In the genomic region with DNA sequence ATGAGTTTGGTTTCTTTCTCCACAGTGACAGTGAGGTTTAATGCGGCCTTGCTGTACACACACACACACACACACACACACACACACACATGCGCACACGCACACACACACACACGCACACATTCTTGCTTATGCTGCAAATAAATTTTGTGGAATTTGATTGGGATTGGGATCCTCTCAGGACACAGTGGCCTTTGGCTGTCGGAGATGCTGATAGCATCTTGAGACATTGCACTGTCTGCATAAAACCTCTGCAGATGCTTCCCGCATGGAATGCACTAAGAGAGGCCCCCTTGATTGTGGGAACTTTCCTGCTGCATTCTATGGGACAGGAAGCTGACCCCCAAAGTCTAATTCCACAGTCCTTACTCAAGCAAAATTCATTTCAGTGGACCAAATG, we compare ENCODE assay signal across 15 cellular contexts.
A peak's percentile ranks its signal among the peaks of the same experiment; 100 is the strongest.
DNase-seq lines count a peak whose midpoint lies in the region; ATAC-seq, FAIRE-seq and TF ChIP-seq lines count a peak whose summit lies in the region.
"Had no signal": no experiment of that assay in that cellular context is flagged by ENCODE, and none has a peak within 500 bp of the region (broad histone marks: within the 10 kb centered on the region; RNA-seq: fewer than 3 reads in every experiment).

No MANE protein-coding gene starts in this region.

- H3K4me3 Mint-ChIP-seq in HFFc6: no peak overlapping the region
- H3K4me3 Mint-ChIP-seq in activated naive CD8-positive, alpha-beta T cell treated with anti-CD3 and anti-CD28 coated beads for 36 hours: no peak overlapping the region
- H3K4me3 Mint-ChIP-seq: CD4-positive, alpha-beta T cell had no signal

- H3K27ac ChIP-seq in K562 (ENCODE audit: extremely low read depth, low read depth, low read length) (no peak overlapping the region), mesodermal cell (ENCODE audit: low read depth, low read length, severe bottlenecking) (peak overlapping the region; percentile 95)

- 25% methylated on average over 5 of the region's 6 CpGs for WGBS in K562 (ENCODE audit: insufficient coverage, low coverage, missing lambda C conversion rate)
- 74 to 100% methylated on average over 1 to 2 of the region's 6 CpGs for WGBS in mesodermal cell (ENCODE audit: insufficient coverage in 2 of 2), 2 experiments

- H3K4me1 Mint-ChIP-seq in HFFc6 (ENCODE audit: low read depth): peaks cover 74% of the 10 kb centered on the region
- H3K4me1 Mint-ChIP-seq in activated naive CD8-positive, alpha-beta T cell treated with anti-CD3 and anti-CD28 coated beads for 36 hours: peaks cover 10% of the 10 kb centered on the region

- H3K4me2 ChIP-seq in K562 (ENCODE audit: insufficient read depth, low read length): no peak overlapping the region

- ATAC-seq in K562 (no peak), GM19023 (IDR thresholded peaks at IDR 0.05; ENCODE audit: unreplicated experiment) (no peak)

- H2AFZ ChIP-seq in K562 (ENCODE audit: low read depth, low read length): no peak overlapping the region

- CTCF ChIA-PET in K562 (lab: Yijun Ruan, JAX; ENCODE audit: low intra/inter-chr PET ratio): no interaction called here

- H3K4me3 ChIP-seq in K562 (no peak overlapping the region), mesodermal cell (ENCODE audit: extremely low read depth, insufficient read depth, low read length, poor library complexity, severe bottlenecking) (no peak overlapping the region)

- no peak for TF ChIP-seq RAD21 in K562 (CRISPR knock-in tag; conservative IDR thresholded peaks at IDR 0.05 in 1 of 2, IDR thresholded peaks at IDR 0.05 in 1 of 2)

- TF ChIP-seq EP300 in K562 (IDR thresholded peaks at IDR 0.05; ENCODE audit: low read length): no peak

- H3K9ac ChIP-seq in K562 (ENCODE audit: insufficient read depth in 1 of 2, low read depth in 2 of 2, low read length in 2 of 2): no peak overlapping the region

- H3K9me3 ChIP-seq in K562 (replicated peaks; ENCODE audit: control insufficient read depth, insufficient read depth, low read depth, low read length) (no peaks in the 10 kb centered on the region), mesodermal cell (ENCODE audit: control insufficient read depth, low read length) (no peaks in the 10 kb centered on the region)

- BruUV-seq in K562 (replicated peaks; lab: Mats Ljungman, UMichigan): no TSS peak

- no peaks in the 10 kb centered on the region for H3K79me2 ChIP-seq in K562 (ENCODE audit: control insufficient read depth, insufficient read depth, low read length)

- intact Hi-C loops in K562 (cut with micrococcal nuclease): no loop called here

- no peaks in the 10 kb centered on the region for H3K9me3 Mint-ChIP-seq in HFFc6
- H3K9me3 Mint-ChIP-seq in activated naive CD8-positive, alpha-beta T cell treated with anti-CD3 and anti-CD28 coated beads for 36 hours: no peaks in the 10 kb centered on the region
- H3K9me3 Mint-ChIP-seq: CD4-positive, alpha-beta T cell had no signal

- POLR2A ChIA-PET in K562 (lab: Yijun Ruan, JAX): no interaction called here

- no peak for TF ChIP-seq CTCF in HFFc6 (IDR thresholded peaks at IDR 0.05)
- TF ChIP-seq CTCF in K562 (IDR thresholded peaks at IDR 0.05 in 2 of 3, conservative IDR thresholded peaks at IDR 0.05 in 1 of 3; ENCODE audit: insufficient read depth in 2 of 3, low read depth in 1 of 3, low read length in 3 of 3): no peak

- DNase-seq in EH (ENCODE audit: low read depth): peak; percentile 95
- DNase-seq in HFFc6: peak; percentile 18
- no peak for DNase-seq in K562 (ENCODE audit: extremely low read depth in 1 of 4, low spot score in 3 of 4)
- no peak for DNase-seq in ureter (ENCODE audit: low spot score)
- DNase-seq in activated naive CD8-positive, alpha-beta T cell treated with anti-CD3 and anti-CD28 coated beads for 36 hours: no peak
- DNase-seq in stimulated activated CD4-positive, alpha-beta T cell treated with anti-CD3 and anti-CD28 coated beads, Interleukin-4, amount 100 ng/mL, for 24 hours: no peak
- DNase-seq: ACHN; C1 segment of cervical spinal cord; CD4-positive, alpha-beta T cell; DMS79; GF-D8; HCEC 1CT; IMR-90 had no signal

- peak overlapping the region; percentile 45; the same call in 1 of the 2 replicates for H3K27ac Mint-ChIP-seq in HFFc6
- no peak overlapping the region for H3K27ac Mint-ChIP-seq in activated naive CD8-positive, alpha-beta T cell treated with anti-CD3 and anti-CD28 coated beads for 36 hours
- H3K27ac Mint-ChIP-seq: CD4-positive, alpha-beta T cell had no signal

- no peaks in the 10 kb centered on the region for H3K27me3 Mint-ChIP-seq in HFFc6 (ENCODE audit: insufficient read depth)
- H3K27me3 Mint-ChIP-seq in activated naive CD8-positive, alpha-beta T cell treated with anti-CD3 and anti-CD28 coated beads for 36 hours: no peaks in the 10 kb centered on the region

- no peaks in the 10 kb centered on the region for H3K36me3 ChIP-seq in K562 (ENCODE audit: control insufficient read depth, insufficient read depth, low read length)
- peaks cover 10% of the 10 kb centered on the region for H3K36me3 ChIP-seq in mesodermal cell (ENCODE audit: control insufficient read depth, insufficient read depth, low read length)

- no peaks in the 10 kb centered on the region for H4K20me1 ChIP-seq in K562 (replicated peaks; ENCODE audit: control insufficient read depth, insufficient read depth, low read length)

- H3K36me3 Mint-ChIP-seq in HFFc6 (ENCODE audit: low read depth): no peaks in the 10 kb centered on the region; the same call in 1 of the 2 replicates
- no peaks in the 10 kb centered on the region for H3K36me3 Mint-ChIP-seq in activated naive CD8-positive, alpha-beta T cell treated with anti-CD3 and anti-CD28 coated beads for 36 hours

- H3K27me3 ChIP-seq in K562 (ENCODE audit: control insufficient read depth in 2 of 2, insufficient read depth in 2 of 2, low read length in 2 of 2): peaks cover 0 to 2% of the 10 kb centered on the region in 2 experiments; a peak in 1 of 5 replicates

- H3K4me1 ChIP-seq in K562 (replicated peaks in 1 of 2; ENCODE audit: control insufficient read depth in 2 of 2, insufficient read depth in 2 of 2, low read length in 2 of 2) (peaks cover 0 to 3% of the 10 kb centered on the region in 2 experiments; a peak in 2 of 5 replicates), mesodermal cell (ENCODE audit: control insufficient read depth, insufficient read depth, low read length, poor library complexity, severe bottlenecking) (peaks cover 46% of the 10 kb centered on the region)

- in situ Hi-C loops in K562 (cut with MboI): no loop called here

- no peak for FAIRE-seq in K562 (lab: Jason Lieb, UNC)

- TF ChIP-seq POLR2A in K562 (conservative IDR thresholded peaks at IDR 0.05): no peak

- H3K9me1 ChIP-seq in K562 (ENCODE audit: control insufficient read depth, insufficient read depth, low read length): no peaks in the 10 kb centered on the region

TF ChIP-seq in K562, 482 proteins besides CTCF, POLR2A, EP300 and RAD21 (continues in another document):
- TF ChIP-seq EZH2 (IDR thresholded peaks at IDR 0.05; ENCODE audit: borderline replicate concordance, low read depth, low read length): no peak
- no peak for TF ChIP-seq BRF1 (IDR thresholded peaks at IDR 0.05; ENCODE audit: borderline replicate concordance, extremely low read depth, insufficient read length)
- no peak for TF ChIP-seq TSHZ1 (CRISPR knock-in tag; IDR thresholded peaks at IDR 0.05)
- TF ChIP-seq HDGF (IDR thresholded peaks at IDR 0.05): no peak
- no peak for TF ChIP-seq CEBPZ (IDR thresholded peaks at IDR 0.05; ENCODE audit: borderline replicate concordance, low read depth, low read length)
- no peak for TF ChIP-seq TAF15 (IDR thresholded peaks at IDR 0.05; ENCODE audit: low read depth, low read length)

Comparison
In these comparisons a context has a peak if more than half of its experiments do, and no peak if none do; other contexts are left out.
1. DNase-seq: peak in EH (single experiment) and HFFc6 (single experiment); none in K562 (0 of 4), ureter (single experiment), activated naive CD8-positive, alpha-beta T cell treated with anti-CD3 and anti-CD28 coated beads for 36 hours (single experiment) and stimulated activated CD4-positive, alpha-beta T cell treated with anti-CD3 and anti-CD28 coated beads, Interleukin-4, amount 100 ng/mL, for 24 hours (single experiment).